In the genomic region with DNA sequence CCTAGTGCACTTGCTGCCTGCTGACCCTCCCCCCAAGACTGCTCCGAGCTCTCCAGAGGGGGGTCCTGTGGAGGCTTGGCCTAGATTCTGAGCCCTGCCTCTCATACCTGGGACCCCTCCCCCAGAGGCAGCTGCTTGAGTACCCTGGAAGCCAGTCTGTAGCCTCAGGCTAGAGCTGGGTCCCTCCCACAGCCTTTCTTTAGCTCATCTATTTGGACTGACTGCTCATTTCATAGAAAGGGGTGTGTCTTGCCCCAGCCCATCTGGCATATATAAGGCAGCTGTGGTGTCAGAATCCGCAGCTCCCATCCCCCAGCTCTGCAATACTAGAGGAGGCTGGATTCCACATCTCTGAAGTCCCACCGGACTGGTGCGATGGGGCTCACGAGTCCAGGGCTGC, we compare ENCODE assay signal across 12 cellular contexts. TPM values are rescaled to one million over a fixed set of nuclear protein-coding genes. Genes with fewer than 3 reads are reported as not detected.
DNase-seq lines count a peak whose midpoint lies in the region; ATAC-seq and TF ChIP-seq lines count a peak whose summit lies in the region.
"Had no signal": no experiment of that assay in that cellular context is flagged by ENCODE, and none has a peak within 500 bp of the region (broad histone marks: within the 10 kb centered on the region; RNA-seq: fewer than 3 reads in every experiment).

No MANE protein-coding gene starts in this region.

- intact Hi-C loops in left colon (cut with DNase I, micrococcal nuclease) (no loop called here), posterior vena cava (cut with DNase I) (no loop called here)

- H3K4me1 Mint-ChIP-seq in effector memory CD8-positive, alpha-beta T cell (ENCODE audit: low read depth in 2 of 2), result peaks cover 7 to 8% of the 10 kb centered on the region in 2 donors

- no peak for TF ChIP-seq CTCF in NB4 (IDR thresholded peaks at IDR 0.05; ENCODE audit: low read depth, low read length)

- peak; percentile 47 for ATAC-seq in left colon
- no peak for ATAC-seq in activated CD4-positive, CD25-positive, alpha-beta regulatory T cell treated with anti-CD3 and anti-CD28 coated beads, Interleukin-2, amount 50 U/mL, for 24 hours
- no peak for ATAC-seq in effector memory CD8-positive, alpha-beta T cell (replicated peaks)
- no peak for ATAC-seq in GM18868 (IDR thresholded peaks at IDR 0.05; ENCODE audit: unreplicated experiment)
- ATAC-seq: stimulated activated memory B cell treated with anti-CD40 and anti-IgM and Interleukin-4, amounts not matched to agents 10 μg/mL and 1 μg/mL and 100 μg/mL, for 72 hours had no signal

- H3K4me3 ChIP-seq in NB4 (ENCODE audit: low read depth, low read length), result no peak overlapping the region
- H3K4me3 ChIP-seq: skin epidermis had no signal

- H3K27ac Mint-ChIP-seq in effector memory CD8-positive, alpha-beta T cell, result no peak overlapping the region
- H3K27ac Mint-ChIP-seq: activated naive CD8-positive, alpha-beta T cell treated with anti-CD3 and anti-CD28 coated beads for 36 hours; stimulated activated memory B cell treated with anti-CD40 and anti-IgM and Interleukin-4, amounts not matched to agents 10 μg/mL and 1 μg/mL and 100 μg/mL, for 72 hours had no signal

- H3K36me3 Mint-ChIP-seq in effector memory CD8-positive, alpha-beta T cell (ENCODE audit: insufficient read depth), result no peaks in the 10 kb centered on the region
- H3K36me3 Mint-ChIP-seq: activated naive CD8-positive, alpha-beta T cell treated with anti-CD3 and anti-CD28 coated beads for 36 hours; stimulated activated memory B cell treated with anti-CD40 and anti-IgM and Interleukin-4, amounts not matched to agents 10 μg/mL and 1 μg/mL and 100 μg/mL, for 72 hours had no signal

- H3K4me3 Mint-ChIP-seq in effector memory CD8-positive, alpha-beta T cell, result no peak overlapping the region
- H3K4me3 Mint-ChIP-seq: activated naive CD8-positive, alpha-beta T cell treated with anti-CD3 and anti-CD28 coated beads for 36 hours; stimulated activated memory B cell treated with anti-CD40 and anti-IgM and Interleukin-4, amounts not matched to agents 10 μg/mL and 1 μg/mL and 100 μg/mL, for 72 hours had no signal

- no peaks in the 10 kb centered on the region for H3K9me3 Mint-ChIP-seq in effector memory CD8-positive, alpha-beta T cell
- H3K9me3 Mint-ChIP-seq: activated naive CD8-positive, alpha-beta T cell treated with anti-CD3 and anti-CD28 coated beads for 36 hours; stimulated activated memory B cell treated with anti-CD40 and anti-IgM and Interleukin-4, amounts not matched to agents 10 μg/mL and 1 μg/mL and 100 μg/mL, for 72 hours had no signal

- DNase-seq in DMS 273 treated with DMSO at 0.1 percent for 48 hours (lab: John Stamatoyannopoulos, UW), result peak; percentile 85
- DNase-seq in NB4 (ENCODE audit: low read depth), result peak; percentile 40
- peak; percentile 37 for DNase-seq in RPMI7951 (ENCODE audit: low read depth)
- DNase-seq in left colon, result peak in 1 of 2 donors; percentile 41
- no peak for DNase-seq in effector memory CD8-positive, alpha-beta T cell
- DNase-seq in posterior vena cava (ENCODE audit: low spot score), result no peak
- DNase-seq: activated naive CD8-positive, alpha-beta T cell treated with anti-CD3 and anti-CD28 coated beads for 36 hours; left ventricle myocardium superior had no signal

- TF ChIP-seq POLR2A in NB4 (IDR thresholded peaks at IDR 0.05; ENCODE audit: extremely low read depth, insufficient read length), result no peak

- peaks cover 16 to 23% of the 10 kb centered on the region in 2 donors for H3K27me3 Mint-ChIP-seq in effector memory CD8-positive, alpha-beta T cell

RNA-seq across cellular contexts. Expression of gene MPHOSPH10, which starts 26.1 kb away (rescaled TPM):
- 21.7 and 23.4 TPM in 2 replicates for total RNA-seq in RPMI7951 (2014; rRNA removed; shearing (Covaris generic))
- 10 to 100 TPM; 18.8 to 22.9 TPM for total RNA-seq in left colon
- total RNA-seq in posterior vena cava, result 10 to 100 TPM; 26.3 to 28.3 TPM

RNA-seq across cellular contexts. Expression of gene MCEE, which starts 26.5 kb away (rescaled TPM):
- 20.2 and 28.6 TPM in 2 replicates for total RNA-seq in RPMI7951 (2014; rRNA removed; shearing (Covaris generic))
- total RNA-seq in left colon, result 10 to 100 TPM; 21.6 to 23.6 TPM
- total RNA-seq in posterior vena cava, result 10 to 100 TPM; 21.3 to 22.6 TPM

Comparison
In these comparisons a context has a peak if more than half of its experiments do, and no peak if none do; other contexts are left out.
1. DNase-seq: peak in DMS 273 treated with DMSO at 0.1 percent for 48 hours (single experiment), NB4 (single experiment) and RPMI7951 (single experiment); none in effector memory CD8-positive, alpha-beta T cell (0 of 3) and posterior vena cava (single experiment).